In the genomic region with DNA sequence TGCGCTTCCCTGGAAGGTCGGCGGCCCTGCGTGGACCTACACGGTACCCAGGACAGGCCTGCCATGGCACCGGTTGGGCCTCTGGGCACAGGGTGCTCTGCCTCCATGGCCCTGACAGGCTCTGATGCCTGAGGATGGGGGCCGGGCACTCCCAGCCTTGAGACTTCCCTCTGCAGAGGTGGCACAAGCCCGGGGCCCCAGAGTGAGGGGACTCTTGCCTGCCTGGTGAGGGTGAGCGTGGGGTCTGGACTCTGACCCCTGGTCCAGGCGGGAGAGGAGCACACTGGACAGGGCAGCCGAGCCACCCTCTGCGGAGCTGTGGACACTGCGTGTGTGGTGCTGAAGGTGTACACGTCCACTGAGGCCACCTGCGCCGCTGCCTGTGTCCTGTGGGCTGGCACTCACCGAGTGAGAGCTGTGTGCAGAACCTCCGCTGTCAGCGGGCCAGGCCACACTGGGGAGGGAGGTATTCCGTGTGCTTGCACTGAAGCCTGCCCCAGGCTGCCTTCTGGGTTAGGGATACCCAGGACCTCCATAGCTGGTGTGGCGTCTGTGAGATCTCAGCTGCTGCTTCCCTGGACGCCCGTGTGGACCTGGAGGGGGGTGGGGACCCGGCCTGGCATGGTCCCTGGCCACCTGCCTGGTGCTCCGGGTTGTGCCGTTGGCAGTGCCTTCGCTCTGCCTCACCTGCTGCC, we compare ENCODE assay signal across 14 cellular contexts. TPM values are rescaled to one million over a fixed set of nuclear protein-coding genes. Genes with fewer than 3 reads are reported as not detected.
DNase-seq lines count a peak whose midpoint lies in the region; ATAC-seq, FAIRE-seq and TF ChIP-seq lines count a peak whose summit lies in the region.
"Had no signal": no experiment of that assay in that cellular context is flagged by ENCODE, and none has a peak within 500 bp of the region (broad histone marks: within the 10 kb centered on the region; RNA-seq: fewer than 3 reads in every experiment).

No MANE protein-coding gene starts in this region.

- TF ChIP-seq POLR2A in spleen (IDR thresholded peaks at IDR 0.05): no peak
- no peak for TF ChIP-seq POLR2A in GM12892 (IDR thresholded peaks at IDR 0.05; ENCODE audit: low read depth, low read length)

- H3K4me2 ChIP-seq in GM23248 (ENCODE audit: unreplicated experiment): peak overlapping the region; percentile 15
- H3K4me2 ChIP-seq in astrocyte (ENCODE audit: low read length): peak overlapping the region; percentile 21

- peaks cover 54% of the 10 kb centered on the region for H3K4me1 ChIP-seq in GM23248 (ENCODE audit: insufficient read depth)
- peaks cover 51% of the 10 kb centered on the region for H3K4me1 ChIP-seq in astrocyte (ENCODE audit: insufficient read depth, low read length)
- H3K4me1 ChIP-seq in kidney (ENCODE audit: control insufficient read depth in 1 of 2, insufficient read depth in 1 of 2, low read depth in 1 of 2, low read length in 2 of 2): peaks cover 60 to 72% of the 10 kb centered on the region in 2 donors
- peaks cover 79 to 100% (median 100%) of the 10 kb centered on the region in 6 donors for H3K4me1 ChIP-seq in spleen

- H3K9me3 Mint-ChIP-seq in astrocyte (ENCODE audit: unreplicated experiment): no peaks in the 10 kb centered on the region
- H3K9me3 Mint-ChIP-seq: T-helper 1 cell treated with Interleukin-12 subunit alpha and Interleukin-12 subunit beta and Interleukin-4 antibody, amounts not matched to agents 30 μg/mL and 1 μg/mL, for 36 hours had no signal

- DNase-seq in GM23248: no peak
- no peak for DNase-seq in astrocyte (ENCODE audit: low read depth)
- peak; percentile 79 for DNase-seq in kidney
- DNase-seq in spleen: peak; percentile 76
- no peak for DNase-seq in nucleus accumbens (lab: John Stamatoyannopoulos, UW)
- DNase-seq in GM12892 (ENCODE audit: insufficient read length): no peak
- DNase-seq in SKM-1 treated with dmso at 0.1 percent for 144 hours (lab: John Stamatoyannopoulos, UW; ENCODE audit: unreplicated experiment): no peak
- DNase-seq: activated CD4-positive, alpha-beta T cell treated with anti-CD3 and anti-CD28 coated beads, Interleukin-2, amount 50 U/mL, for 4 hours; foreskin keratinocyte; MG63; stimulated activated CD4-positive, alpha-beta T cell treated with anti-CD3 and anti-CD28 coated beads, Interleukin-4, amount 100 ng/mL, for 1 hour had no signal

- H4K20me1 ChIP-seq in GM23248 (ENCODE audit: insufficient read depth) (peaks cover 15% of the 10 kb centered on the region; the same call in 1 of the 2 replicates), astrocyte (ENCODE audit: insufficient read depth, low read length) (peaks cover 100% of the 10 kb centered on the region)

- H3K9ac ChIP-seq in GM23248 (peak overlapping the region; percentile 55), astrocyte (ENCODE audit: low read length) (no peak overlapping the region), kidney (ENCODE audit: low read length in 2 of 2) (peak overlapping the region in 1 of 2 donors; percentile 40)

- H3K27ac Mint-ChIP-seq in astrocyte (ENCODE audit: unreplicated experiment): no peak overlapping the region
- H3K27ac Mint-ChIP-seq: T-helper 1 cell treated with Interleukin-12 subunit alpha and Interleukin-12 subunit beta and Interleukin-4 antibody, amounts not matched to agents 30 μg/mL and 1 μg/mL, for 36 hours had no signal

- intact Hi-C loops in kidney (cut with DNase I) (no loop called here), spleen (cut with DNase I; ENCODE audit: low total_unique reads) (loop anchor here (10.0 kb wide), 1 partner anchor 56 kb away; no protein-coding TSS in a partner anchor)

- peaks cover 99% of the 10 kb centered on the region for H3K79me2 ChIP-seq in GM23248 (ENCODE audit: insufficient read depth)
- peaks cover 100% of the 10 kb centered on the region for H3K79me2 ChIP-seq in astrocyte (ENCODE audit: insufficient read depth, low read length)

- in situ Hi-C loops in GM23248 (cut with MboI): no loop called here

- ATAC-seq in HG03159 (IDR thresholded peaks at IDR 0.05; ENCODE audit: unreplicated experiment): no peak
- ATAC-seq: foreskin keratinocyte had no signal

- TF ChIP-seq CTCF in astrocyte (IDR thresholded peaks at IDR 0.05; ENCODE audit: insufficient read depth, low read depth, low read length): no peak
- TF ChIP-seq CTCF in kidney (IDR thresholded peaks at IDR 0.05; ENCODE audit: borderline replicate concordance, extremely low read depth, insufficient read depth): no peak
- no peak for TF ChIP-seq CTCF in spleen (IDR thresholded peaks at IDR 0.05 in 8 of 11, conservative IDR thresholded peaks at IDR 0.05 in 3 of 11)

- H3K27ac ChIP-seq in GM23248 (peak overlapping the region; percentile 96), astrocyte (ENCODE audit: low read depth, low read length) (no peak overlapping the region), kidney (ENCODE audit: low read depth in 2 of 2, low read length in 2 of 2) (peak overlapping the region in 1 of 2 donors; percentile 51), spleen (peak overlapping the region in 6 of 8 donors; percentile 19 to 92 (median 53))
- H3K27ac ChIP-seq: foreskin keratinocyte, ovary had no signal

- no peaks in the 10 kb centered on the region for H3K36me3 ChIP-seq in GM23248 (ENCODE audit: low read depth)
- peaks cover 6% of the 10 kb centered on the region for H3K36me3 ChIP-seq in astrocyte (ENCODE audit: insufficient read depth, low read length)
- peaks cover 0 to 3% of the 10 kb centered on the region in 2 donors for H3K36me3 ChIP-seq in kidney (ENCODE audit: control insufficient read depth in 1 of 2, insufficient read depth in 2 of 2, low read length in 2 of 2)
- peaks cover 0 to 27% (median 3%) of the 10 kb centered on the region in 6 donors for H3K36me3 ChIP-seq in spleen
- H3K36me3 ChIP-seq: ovary had no signal

- WGBS in GM23248 (ENCODE audit: low coverage in 1 of 2, low lambda C conversion rate in 2 of 2, missing lambda C conversion rate in 2 of 2), 2 experiments: 72 to 75% methylated on average over 26 to 27 of the region's 27 CpGs
- WGBS in spleen, 5 donors: 84 to 89% (median 85%) methylated on average over 16 to 27 of the region's 27 CpGs

- peaks cover 9% of the 10 kb centered on the region for H3K36me3 Mint-ChIP-seq in astrocyte (ENCODE audit: low read depth, unreplicated experiment)

- H3K27me3 Mint-ChIP-seq in astrocyte (ENCODE audit: low read depth, unreplicated experiment): no peaks in the 10 kb centered on the region

- FAIRE-seq in astrocyte (lab: Jason Lieb, UNC): no peak
- no peak for FAIRE-seq in kidney (lab: Jason Lieb, UNC)
- no peak for FAIRE-seq in GM12892 (lab: Jason Lieb, UNC)

- H3K4me3 ChIP-seq in GM23248: no peak overlapping the region
- no peak overlapping the region for H3K4me3 ChIP-seq in astrocyte (ENCODE audit: insufficient read depth, low read depth, low read length)
- H3K4me3 ChIP-seq in kidney (ENCODE audit: low read length in 2 of 2): no peak overlapping the region
- no peak overlapping the region for H3K4me3 ChIP-seq in spleen
- H3K4me3 ChIP-seq: MG63 had no signal

- no peak overlapping the region for H3K4me3 Mint-ChIP-seq in astrocyte (ENCODE audit: unreplicated experiment)

- H3K9me3 ChIP-seq in GM23248 (ENCODE audit: low read depth): no peaks in the 10 kb centered on the region
- no peaks in the 10 kb centered on the region for H3K9me3 ChIP-seq in astrocyte (ENCODE audit: insufficient read depth, low read depth, low read length)
- H3K9me3 ChIP-seq in kidney (ENCODE audit: control insufficient read depth in 1 of 2, low read length in 2 of 2): no peaks in the 10 kb centered on the region
- no peaks in the 10 kb centered on the region for H3K9me3 ChIP-seq in spleen
- H3K9me3 ChIP-seq: MG63, ovary had no signal

- no peaks in the 10 kb centered on the region for H3K9me2 ChIP-seq in GM23248 (ENCODE audit: insufficient read depth)

- peaks cover 20% of the 10 kb centered on the region; the same call in 1 of the 2 replicates for H3F3A ChIP-seq in GM23248 (ENCODE audit: insufficient read depth)

- H3K4me1 Mint-ChIP-seq in astrocyte (ENCODE audit: low read depth, unreplicated experiment): peaks cover 31% of the 10 kb centered on the region

- H3K27me3 ChIP-seq in GM23248 (replicated peaks; ENCODE audit: insufficient read depth) (no peaks in the 10 kb centered on the region), astrocyte (ENCODE audit: insufficient read depth, low read length) (no peaks in the 10 kb centered on the region), spleen (replicated peaks in 1 of 7) (no peaks in the 10 kb centered on the region)
- H3K27me3 ChIP-seq: foreskin keratinocyte, MG63, ovary had no signal

- no peak overlapping the region for H2AFZ ChIP-seq in GM23248
- H2AFZ ChIP-seq in astrocyte (ENCODE audit: low read depth, low read length): no peak overlapping the region

RNA-seq across cellular contexts. Expression of a gene that starts 10.4 kb away (rescaled TPM):
- total RNA-seq in GM23248 (2014; rRNA removed; shearing (Covaris generic)): 23.1 and 26.8 TPM in 2 replicates
- polyA plus RNA-seq in GM23248 (2016; fragmentation: Nextera tagmentation; extraction: Ambion mirVana): 3.8 and 4.0 TPM in 2 replicates
- total RNA-seq in astrocyte: 63.4 and 66.2 TPM in 2 replicates
- 78.6 TPM for total RNA-seq in kidney
- polyA plus RNA-seq in kidney (ENCODE audit: insufficient read depth, low read depth, low replicate concordance): 9.2 TPM
- total RNA-seq in spleen: 10 to 100 TPM; 47.4 to 100.0 (median 64.0) TPM
- 10 to 100 TPM in 1 of 3 donors, 1 to 10 TPM in 2; 4.4 to 16.8 (median 6.5) TPM for polyA plus RNA-seq in spleen
- polyA plus RNA-seq in GM12892 (2012; ENCODE audit: missing spikeins): 2.0 TPM

RNA-seq across cellular contexts. Expression of a gene that starts 43.9 kb away (rescaled TPM):
- total RNA-seq in GM23248 (2014; rRNA removed; shearing (Covaris generic)): 33.4 and 34.5 TPM in 2 replicates
- polyA plus RNA-seq in GM23248 (2016; fragmentation: Nextera tagmentation; extraction: Ambion mirVana) (122 and 127 TPM in 2 replicates), kidney (ENCODE audit: insufficient read depth, low read depth, low replicate concordance) (109 TPM), spleen (100 to 1,000 TPM in 1 of 3 donors, 10 to 100 TPM in 2; 66.8 to 113 (median 94.1) TPM)
- total RNA-seq in astrocyte (114 and 124 TPM in 2 replicates), kidney (69.0 TPM), spleen (10 to 100 TPM; 20.6 to 64.0 (median 46.6) TPM)
- 4.9 TPM for polyA plus RNA-seq in GM12892 (2012; ENCODE audit: missing spikeins)

Comparison
In these comparisons a context has a peak if more than half of its experiments do, and no peak if none do; other contexts are left out.
1. DNase-seq: peak in kidney (single experiment) and spleen (single experiment); none in GM23248 (single experiment), astrocyte (single experiment), nucleus accumbens (0 of 56), GM12892 (single experiment) and SKM-1 treated with dmso at 0.1 percent for 144 hours (single experiment).